33 cellular contexts compared by ENCODE assay signal in genomic region chr3:123423806-123424205, GRCh38. TPM values are rescaled to one million over a fixed set of nuclear protein-coding genes. Genes with fewer than 3 reads are reported as not detected.
DNase-seq lines count a peak whose midpoint lies in the region; ATAC-seq, FAIRE-seq and TF ChIP-seq lines count a peak whose summit lies in the region.
"Had no signal": no experiment of that assay in that cellular context is flagged by ENCODE, and none has a peak within 500 bp of the region (broad histone marks: within the 10 kb centered on the region; RNA-seq: fewer than 3 reads in every experiment).

No MANE protein-coding gene starts in this region.

- no peak for TF ChIP-seq CTCF in pancreas (IDR thresholded peaks at IDR 0.05)
- no peak for TF ChIP-seq CTCF in uterus (IDR thresholded peaks at IDR 0.05)

- no peaks in the 10 kb centered on the region for H3K36me3 ChIP-seq in pancreas
- no peaks in the 10 kb centered on the region for H3K36me3 ChIP-seq in uterus
- H3K36me3 ChIP-seq: brain microvascular endothelial cell, SJSA1 had no signal

- no peaks in the 10 kb centered on the region for H3K9me3 ChIP-seq in pancreas
- H3K9me3 ChIP-seq in uterus = no peaks in the 10 kb centered on the region
- H3K9me3 ChIP-seq: SJSA1 had no signal

- H3K4me3 Mint-ChIP-seq in effector memory CD8-positive, alpha-beta T cell = no peak overlapping the region
- H3K4me3 Mint-ChIP-seq: activated naive CD8-positive, alpha-beta T cell treated with anti-CD3 and anti-CD28 coated beads, Interleukin-2, amount 50 U/mL, for 24 hours; CD8-positive, alpha-beta T cell had no signal

- no peak overlapping the region for H3K4me3 ChIP-seq in pancreas
- H3K4me3 ChIP-seq in uterus = no peak overlapping the region
- H3K4me3 ChIP-seq: SJSA1 had no signal

- peak overlapping the region; percentile 92 for H3K27ac ChIP-seq in cingulate gyrus (ENCODE audit: low read depth, low read length)
- H3K27ac ChIP-seq in pancreas = peak overlapping the region; percentile 67 to 81 (median 72)
- H3K27ac ChIP-seq in uterus = peak overlapping the region; percentile 14 to 33
- H3K27ac ChIP-seq: brain microvascular endothelial cell, SJSA1 had no signal

- no peak for FAIRE-seq in pancreas (lab: Jason Lieb, UNC)
- FAIRE-seq: endometrium, GM18507, RCC 7860, small intestine had no signal

- peaks cover 8 to 10% of the 10 kb centered on the region in 2 donors for H3K4me1 Mint-ChIP-seq in effector memory CD8-positive, alpha-beta T cell (ENCODE audit: low read depth in 2 of 2)

- H3K27me3 ChIP-seq in pancreas (no peaks in the 10 kb centered on the region), uterus (no peaks in the 10 kb centered on the region)

- H3K4me1 ChIP-seq in pancreas (peaks cover 10 to 22% (median 12%) of the 10 kb centered on the region in 3 donors), uterus (peaks cover 0 to 14% of the 10 kb centered on the region in 2 donors)

- intact Hi-C loops in pancreas (cut with DNase I) = no loop called here
- intact Hi-C loops in uterus (cut with DNase I; ENCODE audit: low total_unique reads) = no loop called here

- ATAC-seq in pancreas (no peak), GM18517 (IDR thresholded peaks at IDR 0.05; ENCODE audit: unreplicated experiment) (no peak), GM19452 (IDR thresholded peaks at IDR 0.05; ENCODE audit: unreplicated experiment) (no peak)
- ATAC-seq in effector memory CD8-positive, alpha-beta T cell (replicated peaks) = no peak
- ATAC-seq: activated naive CD8-positive, alpha-beta T cell treated with anti-CD3 and anti-CD28 coated beads, Interleukin-2, amount 50 U/mL, for 24 hours; CD8-positive, alpha-beta T cell had no signal

- DNase-seq in NCI-H82 (lab: John Stamatoyannopoulos, UW) (peak; percentile 47), NCI-H82 treated with DMSO at 0.1 percent for 48 hours (lab: John Stamatoyannopoulos, UW; ENCODE audit: unreplicated experiment) (no peak), pancreas (no peak), uterus (no peak)
- DNase-seq in effector memory CD8-positive, alpha-beta T cell = no peak
- DNase-seq: 8988T; activated CD4-positive, alpha-beta T cell treated with anti-CD3 and anti-CD28 coated beads for 4 hours; activated CD8-positive, alpha-beta memory T cell treated with anti-CD3 and anti-CD28 coated beads for 24 hours; activated gamma-delta T cell; activated naive CD8-positive, alpha-beta T cell treated with anti-CD3 and anti-CD28 coated beads, Interleukin-2, amount 50 U/mL, for 24 hours; activated T-cell treated with anti-CD3 and anti-CD28 coated beads, Interleukin-2, amount 50 U/mL, for 1 hour; brain microvascular endothelial cell; CD8-positive, alpha-beta T cell; cortex of kidney; DMS53; GF-D8; GOT3; kidney glomerular epithelial cell; mesendoderm; NCI-H1105; NCI-H2081 treated with DMSO at 0.1 percent for 48 hours; NCI-H510A; stimulated activated CD4-positive, alpha-beta T cell treated with anti-CD3 and anti-CD28 coated beads, Interleukin-1b, Interleukin-23, amount 100 ng/mL, for 48 hours had no signal

- H3K9me3 Mint-ChIP-seq in effector memory CD8-positive, alpha-beta T cell = no peaks in the 10 kb centered on the region
- H3K9me3 Mint-ChIP-seq: activated naive CD8-positive, alpha-beta T cell treated with anti-CD3 and anti-CD28 coated beads, Interleukin-2, amount 50 U/mL, for 24 hours; CD8-positive, alpha-beta T cell had no signal

- H3K27me3 Mint-ChIP-seq in effector memory CD8-positive, alpha-beta T cell = peaks cover 16 to 42% of the 10 kb centered on the region in 2 donors
- H3K27me3 Mint-ChIP-seq: activated naive CD8-positive, alpha-beta T cell treated with anti-CD3 and anti-CD28 coated beads, Interleukin-2, amount 50 U/mL, for 24 hours had no signal

- peaks cover 3% of the 10 kb centered on the region for H3K36me3 Mint-ChIP-seq in effector memory CD8-positive, alpha-beta T cell (ENCODE audit: insufficient read depth)
- H3K36me3 Mint-ChIP-seq: CD8-positive, alpha-beta T cell had no signal

- no peak overlapping the region for H3K27ac Mint-ChIP-seq in effector memory CD8-positive, alpha-beta T cell
- H3K27ac Mint-ChIP-seq: activated naive CD8-positive, alpha-beta T cell treated with anti-CD3 and anti-CD28 coated beads, Interleukin-2, amount 50 U/mL, for 24 hours; CD8-positive, alpha-beta T cell had no signal

- no peak for TF ChIP-seq POLR2A in uterus (IDR thresholded peaks at IDR 0.05)

- 65 to 66% methylated on average over 7 of the region's 7 CpGs for WGBS in pancreas, 2 donors

RNA-seq across cellular contexts. Expression of gene ADCY5, which starts 25.1 kb away (rescaled TPM):
- total RNA-seq in pancreas = 10 to 100 TPM in 4 of 6 donors, 1 to 10 TPM in 2; 6.0 to 13.4 (median 10.2) TPM
- 1 to 10 TPM; 9.1 TPM for polyA plus RNA-seq in pancreas
- 10 to 100 TPM; 21.1 to 43.5 (median 34.7) TPM for total RNA-seq in uterus
- total RNA-seq: CD8-positive, alpha-beta T cell; M059J; T-helper 1 cell treated with Interleukin-12 subunit alpha and Interleukin-12 subunit beta and Interleukin-4 antibody, amounts not matched to agents 30 ng/mL and 1 ng/mL, for 36 hours had no signal

Comparison
In these comparisons a context has a peak if more than half of its experiments do, and no peak if none do; other contexts are left out.
1. H3K27ac ChIP-seq: peak in every context shown above with its lines; median percentile 92 in cingulate gyrus; 72 in pancreas; 24 in uterus.